Comparison of ENCODE assay signal across 2 cellular contexts in the genomic region with DNA sequence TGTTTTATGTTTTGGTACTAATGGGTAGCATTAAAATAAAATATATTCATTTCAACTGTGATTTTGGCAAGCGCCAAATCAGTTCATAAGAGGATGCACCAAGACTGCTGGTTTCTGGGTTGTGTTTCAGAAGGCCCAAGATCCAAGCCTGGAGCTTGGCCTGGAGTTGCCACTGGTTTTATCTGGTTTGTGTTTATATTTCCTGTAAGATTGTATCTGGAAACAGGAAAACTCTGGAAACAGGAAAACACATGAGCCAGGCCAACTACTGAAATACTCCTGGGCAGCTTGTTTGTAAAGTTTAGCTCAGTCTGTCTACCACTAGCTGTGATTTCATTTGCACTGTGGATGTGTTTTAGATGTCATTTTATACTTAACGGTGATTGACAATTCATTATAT.
TF ChIP-seq lines count a peak whose summit lies in the region.

No MANE protein-coding gene starts in this region.

TF ChIP-seq in SK-N-SH, 30 proteins besides CTCF, POLR2A, EP300 and RAD21 (continued from another document):
- TF ChIP-seq SIN3A (IDR thresholded peaks at IDR 0.05; ENCODE audit: borderline replicate concordance, low read depth, low read length), result no peak

TF ChIP-seq in endothelial cell of umbilical vein, 7 proteins besides CTCF, POLR2A, EP300 and RAD21 (continued from another document):
- TF ChIP-seq EZH2 (IDR thresholded peaks at IDR 0.05; ENCODE audit: borderline replicate concordance, low read depth, low read length, severe bottlenecking) (no peak), FOS (IDR thresholded peaks at IDR 0.05; ENCODE audit: borderline replicate concordance, insufficient read depth, low read length) (no peak), JUN (IDR thresholded peaks at IDR 0.05; ENCODE audit: borderline replicate concordance, insufficient read depth, insufficient read length, low read depth) (no peak), POLR2AphosphoS5 (IDR thresholded peaks at IDR 0.05; ENCODE audit: insufficient read depth, low read depth, low read length) (no peak), GATA2 (IDR thresholded peaks at IDR 0.05; ENCODE audit: insufficient read depth, insufficient read length, low read depth, low read length) (no peak)
- TF ChIP-seq, protein P1, sequence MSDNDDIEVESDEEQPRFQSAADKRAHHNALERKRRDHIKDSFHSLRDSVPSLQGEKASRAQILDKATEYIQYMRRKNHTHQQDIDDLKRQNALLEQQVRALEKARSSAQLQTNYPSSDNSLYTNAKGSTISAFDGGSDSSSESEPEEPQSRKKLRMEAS (IDR thresholded peaks at IDR 0.05; ENCODE audit: insufficient read depth, insufficient read length), result no peak
